Comparison of ENCODE assay signal across 1 cellular context in the genomic region with DNA sequence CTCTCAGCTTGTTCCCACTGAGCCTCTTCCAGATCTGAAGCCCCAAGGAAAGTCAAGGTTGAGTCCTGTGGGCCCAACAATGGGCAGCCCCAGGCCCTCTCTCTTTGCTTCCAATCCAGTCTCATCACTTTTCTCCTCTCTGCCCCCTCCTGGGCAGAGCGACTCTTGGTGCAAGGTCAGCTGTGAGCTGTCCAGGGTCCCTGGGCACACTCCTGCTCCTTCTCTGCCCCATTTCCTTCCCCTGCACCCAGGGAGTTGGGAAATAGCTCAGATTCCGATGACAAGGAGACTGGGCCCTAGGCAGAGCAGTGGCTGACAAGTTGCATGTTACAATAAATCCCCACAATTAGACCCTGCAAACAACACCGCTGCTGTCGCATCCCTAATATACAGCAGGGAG.
TF ChIP-seq lines count a peak whose summit lies in the region.

No MANE protein-coding gene starts in this region.

TF ChIP-seq in PFSK-1, 5 proteins besides CTCF, POLR2A, EP300 and RAD21 (continued from another document):
- TF ChIP-seq, protein P1, sequence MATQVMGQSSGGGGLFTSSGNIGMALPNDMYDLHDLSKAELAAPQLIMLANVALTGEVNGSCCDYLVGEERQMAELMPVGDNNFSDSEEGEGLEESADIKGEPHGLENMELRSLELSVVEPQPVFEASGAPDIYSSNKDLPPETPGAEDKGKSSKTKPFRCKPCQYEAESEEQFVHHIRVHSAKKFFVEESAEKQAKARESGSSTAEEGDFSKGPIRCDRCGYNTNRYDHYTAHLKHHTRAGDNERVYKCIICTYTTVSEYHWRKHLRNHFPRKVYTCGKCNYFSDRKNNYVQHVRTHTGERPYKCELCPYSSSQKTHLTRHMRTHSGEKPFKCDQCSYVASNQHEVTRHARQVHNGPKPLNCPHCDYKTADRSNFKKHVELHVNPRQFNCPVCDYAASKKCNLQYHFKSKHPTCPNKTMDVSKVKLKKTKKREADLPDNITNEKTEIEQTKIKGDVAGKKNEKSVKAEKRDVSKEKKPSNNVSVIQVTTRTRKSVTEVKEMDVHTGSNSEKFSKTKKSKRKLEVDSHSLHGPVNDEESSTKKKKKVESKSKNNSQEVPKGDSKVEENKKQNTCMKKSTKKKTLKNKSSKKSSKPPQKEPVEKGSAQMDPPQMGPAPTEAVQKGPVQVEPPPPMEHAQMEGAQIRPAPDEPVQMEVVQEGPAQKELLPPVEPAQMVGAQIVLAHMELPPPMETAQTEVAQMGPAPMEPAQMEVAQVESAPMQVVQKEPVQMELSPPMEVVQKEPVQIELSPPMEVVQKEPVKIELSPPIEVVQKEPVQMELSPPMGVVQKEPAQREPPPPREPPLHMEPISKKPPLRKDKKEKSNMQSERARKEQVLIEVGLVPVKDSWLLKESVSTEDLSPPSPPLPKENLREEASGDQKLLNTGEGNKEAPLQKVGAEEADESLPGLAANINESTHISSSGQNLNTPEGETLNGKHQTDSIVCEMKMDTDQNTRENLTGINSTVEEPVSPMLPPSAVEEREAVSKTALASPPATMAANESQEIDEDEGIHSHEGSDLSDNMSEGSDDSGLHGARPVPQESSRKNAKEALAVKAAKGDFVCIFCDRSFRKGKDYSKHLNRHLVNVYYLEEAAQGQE (IDR thresholded peaks at IDR 0.05; ENCODE audit: insufficient read depth in 1 of 2, low read depth in 2 of 2, low read length in 2 of 2): peak; percentile 70 to 89
